In the genomic region with DNA sequence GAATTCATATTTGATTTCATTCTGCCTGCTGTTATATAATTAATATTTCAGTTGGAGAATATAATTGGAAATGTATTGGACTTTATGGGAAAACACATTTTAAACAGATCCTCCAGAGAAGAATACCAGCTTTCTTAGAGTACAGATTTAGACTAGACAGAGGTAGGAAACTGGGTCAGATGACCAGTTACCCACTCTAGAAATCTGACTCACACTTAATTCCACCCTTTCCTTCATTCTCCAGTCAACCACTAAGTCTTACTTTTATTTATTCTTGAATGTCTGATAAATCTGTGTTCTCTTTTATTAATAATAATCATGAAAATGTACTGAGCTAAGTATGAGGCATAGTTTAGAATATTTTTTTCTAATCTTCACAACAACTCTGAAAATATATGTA, we compare ENCODE assay signal across 19 cellular contexts.
DNase-seq lines count a peak whose midpoint lies in the region; ATAC-seq, FAIRE-seq and TF ChIP-seq lines count a peak whose summit lies in the region.
"Had no signal": no experiment of that assay in that cellular context is flagged by ENCODE, and none has a peak within 500 bp of the region (broad histone marks: within the 10 kb centered on the region; RNA-seq: fewer than 3 reads in every experiment).

No MANE protein-coding gene starts in this region.

- ATAC-seq in HG03521 (IDR thresholded peaks at IDR 0.05; ENCODE audit: unreplicated experiment) = no peak
- ATAC-seq: left cardiac atrium, psoas muscle had no signal

- H3K79me2 ChIP-seq in endothelial cell of umbilical vein (ENCODE audit: control insufficient read depth, insufficient read depth, low read length) = no peaks in the 10 kb centered on the region

- in situ Hi-C loops in HAP-1 (cut with MboI; ENCODE audit: low sequenced_read_pairs) = no loop called here

- H3K4me3 ChIP-seq in endothelial cell of umbilical vein (replicated peaks in 1 of 3; ENCODE audit: insufficient read depth in 1 of 3, low read depth in 1 of 3, low read length in 3 of 3) (no peak overlapping the region), HAP-1 (no peak overlapping the region)
- H3K4me3 ChIP-seq: psoas muscle had no signal

- DNase-seq in AG20443 (ENCODE audit: low spot score) (peak; percentile 42), RPMI7951 (ENCODE audit: low read depth) (peak; percentile 16), endothelial cell of umbilical vein (ENCODE audit: low read depth, low spot score) (peak; percentile 21), myocyte (ENCODE audit: low read depth) (peak; percentile 9), HAP-1 (ENCODE audit: low spot score in 2 of 2) (no peak), MV-4-11 (lab: John Stamatoyannopoulos, UW) (no peak)
- no peak for DNase-seq in activated CD4-positive, alpha-beta T cell treated with anti-CD3 and anti-CD28 coated beads for 4 hours
- DNase-seq: activated CD4-positive, CD25-positive, alpha-beta regulatory T cell treated with anti-CD3 and anti-CD28 coated beads, Interleukin-2, amount 50 U/mL, for 72 hours; CD8-positive, alpha-beta memory T cell; DMS79; effector CD8-positive, alpha-beta T cell; KBM-7; left cardiac atrium; NCI-H2029; psoas muscle; stimulated activated CD8-positive, alpha-beta memory T cell treated with anti-CD3 and anti-CD28 coated beads, Interleukin-4, amount 100 ng/mL, for 48 hours had no signal

- no peaks in the 10 kb centered on the region for H4K20me1 ChIP-seq in endothelial cell of umbilical vein (replicated peaks; ENCODE audit: control insufficient read depth, extremely low read depth, insufficient read depth, low read length)

- intact Hi-C loops in endothelial cell of umbilical vein (cut with micrococcal nuclease) = no loop called here

- BruUV-seq in endothelial cell of umbilical vein (replicated peaks; lab: Mats Ljungman, UMichigan) = no TSS peak

- H3K4me2 ChIP-seq in endothelial cell of umbilical vein (ENCODE audit: insufficient read depth, low read length) = no peak overlapping the region

- no peak overlapping the region for H2AFZ ChIP-seq in endothelial cell of umbilical vein (ENCODE audit: low read depth, low read length)

- dilution Hi-C loops in endothelial cell of umbilical vein (cut with MboI; ENCODE audit: extremely low pct_ligation_motif_present, low sequenced_read_pairs) = no loop called here

- H3K4me1 ChIP-seq in endothelial cell of umbilical vein (ENCODE audit: control insufficient read depth, extremely low read depth, insufficient read depth, low read length) (peaks cover 9% of the 10 kb centered on the region), HAP-1 (no peaks in the 10 kb centered on the region)
- H3K4me1 ChIP-seq: psoas muscle had no signal

- TF ChIP-seq POLR2A in endothelial cell of umbilical vein (IDR thresholded peaks at IDR 0.05; ENCODE audit: low read depth, low read length) = no peak

- POLR2A ChIA-PET in endothelial cell of umbilical vein (lab: Charles Lee) = no interaction called here

- H3K9ac ChIP-seq in endothelial cell of umbilical vein (replicated peaks; ENCODE audit: extremely low read depth, insufficient read depth, low read length) = no peak overlapping the region

- H3K9me1 ChIP-seq in endothelial cell of umbilical vein (replicated peaks; ENCODE audit: control insufficient read depth, extremely low read depth, insufficient read depth, low read length) = no peaks in the 10 kb centered on the region

- FAIRE-seq in endothelial cell of umbilical vein (lab: Jason Lieb, UNC) = no peak
- FAIRE-seq: frontal cortex, urothelium cell line had no signal

- H3K27me3 ChIP-seq in endothelial cell of umbilical vein (ENCODE audit: control insufficient read depth in 2 of 2, insufficient read depth in 2 of 2, low read length in 2 of 2) (no peaks in the 10 kb centered on the region), HAP-1 (ENCODE audit: low read depth) (no peaks in the 10 kb centered on the region)

- CTCF ChIA-PET in endothelial cell of umbilical vein (lab: Charles Lee) = interaction anchor here (1.2 to 2.8 kb wide), 3 partner anchors 9 to 437 kb away, joined by 3 to 17 read pairs (median 4); no protein-coding TSS in a partner anchor

- H3K9me3 ChIP-seq in endothelial cell of umbilical vein (replicated peaks; ENCODE audit: control insufficient read depth, insufficient read depth, low read length) (no peaks in the 10 kb centered on the region), HAP-1 (no peaks in the 10 kb centered on the region)
- H3K9me3 ChIP-seq: psoas muscle had no signal

- H3K36me3 ChIP-seq in endothelial cell of umbilical vein (ENCODE audit: control insufficient read depth in 2 of 2, extremely low read depth in 1 of 2, insufficient read depth in 2 of 2, low read length in 2 of 2) (no peaks in the 10 kb centered on the region), HAP-1 (replicated peaks) (no peaks in the 10 kb centered on the region)

- H3K27ac ChIP-seq in endothelial cell of umbilical vein (ENCODE audit: insufficient read depth, low read depth, low read length) = no peak overlapping the region
- H3K27ac ChIP-seq: psoas muscle had no signal

- TF ChIP-seq CTCF in endothelial cell of umbilical vein (IDR thresholded peaks at IDR 0.05; ENCODE audit: extremely low read depth in 1 of 2, insufficient read depth in 1 of 2, low read depth in 1 of 2, low read length in 2 of 2) = no peak

TF ChIP-seq in endothelial cell of umbilical vein, 7 proteins besides CTCF, POLR2A, EP300 and RAD21:
- TF ChIP-seq, protein P1, sequence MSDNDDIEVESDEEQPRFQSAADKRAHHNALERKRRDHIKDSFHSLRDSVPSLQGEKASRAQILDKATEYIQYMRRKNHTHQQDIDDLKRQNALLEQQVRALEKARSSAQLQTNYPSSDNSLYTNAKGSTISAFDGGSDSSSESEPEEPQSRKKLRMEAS (IDR thresholded peaks at IDR 0.05; ENCODE audit: insufficient read depth, insufficient read length) = no peak
- TF ChIP-seq FOS (IDR thresholded peaks at IDR 0.05; ENCODE audit: borderline replicate concordance, insufficient read depth, low read length) = peak; percentile 18

Comparison
In these comparisons a context has a peak if more than half of its experiments do, and no peak if none do; other contexts are left out.
1. DNase-seq: peak in AG20443 (single experiment), RPMI7951 (single experiment), endothelial cell of umbilical vein (single experiment) and myocyte (single experiment); none in activated CD4-positive, alpha-beta T cell treated with anti-CD3 and anti-CD28 coated beads for 4 hours (0 of 2), HAP-1 (0 of 2) and MV-4-11 (single experiment).